In genomic region chr20:25540273-25540672, GRCh38 we compare ENCODE assay signal across 8 cellular contexts. TPM values are rescaled to one million over a fixed set of nuclear protein-coding genes. Genes with fewer than 3 reads are reported as not detected.
DNase-seq lines count a peak whose midpoint lies in the region; ATAC-seq and TF ChIP-seq lines count a peak whose summit lies in the region.

No MANE protein-coding gene starts in this region.

- intact Hi-C loops in PC-9 (cut with micrococcal nuclease; ENCODE audit: unreplicated experiment) (loop anchor here (10.0 kb wide), 1 partner anchor 55 kb away; no protein-coding TSS in a partner anchor), prostate gland (cut with DNase I) (loop anchor here (5.0 kb wide), 1 partner anchor 82 kb away; the partner anchor contains the start of gene NANP)

- H3K4me3 ChIP-seq in PC-9 (no peak overlapping the region), prostate gland (peak overlapping the region; percentile 21 to 25)

- H2AFZ ChIP-seq in PC-9: no peak overlapping the region

- H3F3A ChIP-seq in PC-9 (ENCODE audit: insufficient read depth, low read depth): no peaks in the 10 kb centered on the region

- H3K27me3 ChIP-seq in PC-9 (ENCODE audit: insufficient read depth, low read depth) (no peaks in the 10 kb centered on the region), prostate gland (replicated peaks; ENCODE audit: insufficient read depth) (no peaks in the 10 kb centered on the region)

- CTCF ChIA-PET in PC-9 (lab: Charles Lee): interaction anchor here (0.7 kb wide), 1 partner anchor 338 kb away, joined by 3 read pairs; no protein-coding TSS in a partner anchor

- TF ChIP-seq CTCF in PC-9 (conservative IDR thresholded peaks at IDR 0.05) (peak; percentile 37; the same call in 1 of the 2 replicates), prostate gland (IDR thresholded peaks at IDR 0.05) (peak; percentile 9 to 57 (median 48))

- H3K9me2 ChIP-seq in PC-9 (ENCODE audit: insufficient read depth): no peaks in the 10 kb centered on the region

- DNase-seq in NCI-H1694 treated with DMSO at 0.1 percent for 48 hours (lab: John Stamatoyannopoulos, UW) (peak; percentile 15), NCI-H1694 (lab: John Stamatoyannopoulos, UW) (no peak), PC-9 (no peak), germinal center (ENCODE audit: low spot score) (peak; percentile 60), prostate gland (ENCODE audit: low spot score) (no peak)

- no peaks in the 10 kb centered on the region; the same call in 1 of the 2 replicates for H4K20me1 ChIP-seq in PC-9 (ENCODE audit: insufficient read depth)

- peaks cover 3% of the 10 kb centered on the region; the same call in 1 of the 2 replicates for H3K4me1 ChIP-seq in PC-9 (replicated peaks; ENCODE audit: insufficient read depth)
- H3K4me1 ChIP-seq in prostate gland (replicated peaks): no peaks in the 10 kb centered on the region

- H3K9me3 ChIP-seq in PC-9 (ENCODE audit: insufficient read depth, low read depth) (no peaks in the 10 kb centered on the region), prostate gland (no peaks in the 10 kb centered on the region)

- H3K79me2 ChIP-seq in PC-9 (ENCODE audit: low read depth): no peaks in the 10 kb centered on the region

- POLR2A ChIA-PET in PC-9 (lab: Charles Lee; ENCODE audit: unreplicated experiment): interaction anchor here (0.6 kb wide), 1 partner anchor 19 kb away, joined by 4 read pairs; no protein-coding TSS in a partner anchor

- WGBS in prostate gland: 18% methylated on average over 9 of the region's 9 CpGs

- no peak overlapping the region for H3K4me2 ChIP-seq in PC-9

- no TSS peak for BruUV-seq in PC-9 (replicated peaks; lab: Mats Ljungman, UMichigan)

- H3K27ac ChIP-seq in PC-9: no peak overlapping the region
- peak overlapping the region; percentile 61 to 62 for H3K27ac ChIP-seq in prostate gland

- no peak for TF ChIP-seq POLR2A in prostate gland (IDR thresholded peaks at IDR 0.05)

- ATAC-seq in GM18498 (IDR thresholded peaks at IDR 0.05; ENCODE audit: unreplicated experiment) (no peak), GM19397 (IDR thresholded peaks at IDR 0.05; ENCODE audit: unreplicated experiment) (no peak), HG03175 (IDR thresholded peaks at IDR 0.05; ENCODE audit: unreplicated experiment) (no peak)

- no peaks in the 10 kb centered on the region for H3K36me3 ChIP-seq in PC-9 (ENCODE audit: low read depth)
- H3K36me3 ChIP-seq in prostate gland: no peaks in the 10 kb centered on the region

RNA-seq across cellular contexts. Expression of gene NINL, which starts 45.1 kb away (rescaled TPM):
- 19.6 and 39.9 TPM in 2 replicates for total RNA-seq in PC-9 (2021)
- 10 to 100 TPM; 16.3 to 31.1 TPM for total RNA-seq in prostate gland

Comparison
In these comparisons a context has a peak if more than half of its experiments do, and no peak if none do; other contexts are left out.
1. DNase-seq: peak in NCI-H1694 treated with DMSO at 0.1 percent for 48 hours (single experiment) and germinal center (single experiment); none in NCI-H1694 (single experiment), PC-9 (0 of 2) and prostate gland (single experiment).